ENCODE assay signal across 8 cellular contexts in genomic region chr18:32771169-32771751, GRCh38. TPM values are rescaled to one million over a fixed set of nuclear protein-coding genes. Genes with fewer than 3 reads are reported as not detected.
DNase-seq lines count a peak whose midpoint lies in the region; ATAC-seq and TF ChIP-seq lines count a peak whose summit lies in the region.

No MANE protein-coding gene starts in this region.

- DNase-seq in A673 (ENCODE audit: low spot score) (peak; percentile 59), HuH-7 (ENCODE audit: low spot score) (peak; percentile 38), astrocyte of the cerebellum (ENCODE audit: low read depth) (no peak), lung (ENCODE audit: low spot score) (no peak), upper lobe of left lung (no peak), erythroblast (lab: John Stamatoyannopoulos, UW) (no peak)

- CTCF ChIA-PET in A673 (lab: Charles Lee) = no interaction called here

- H3K4me1 ChIP-seq in A673 (ENCODE audit: insufficient read depth, low read length, poor library complexity, severe bottlenecking) = no peaks in the 10 kb centered on the region
- peaks cover 0 to 14% of the 10 kb centered on the region in 2 donors for H3K4me1 ChIP-seq in lung (ENCODE audit: control insufficient read depth in 2 of 2, insufficient read depth in 2 of 2, low read length in 2 of 2)
- H3K4me1 ChIP-seq in upper lobe of left lung = peaks cover 10 to 31% (median 21%) of the 10 kb centered on the region in 4 donors

- H3K27me3 ChIP-seq in A673 (replicated peaks; ENCODE audit: insufficient read depth, low read depth, low read length, poor library complexity) (peaks cover 28% of the 10 kb centered on the region), lung (ENCODE audit: control insufficient read depth, insufficient read depth) (no peaks in the 10 kb centered on the region), upper lobe of left lung (peaks cover 0 to 31% (median 22%) of the 10 kb centered on the region in 4 donors)

- TF ChIP-seq CTCF in A673 (conservative IDR thresholded peaks at IDR 0.05; ENCODE audit: low read depth, low read length) (0 out of 2 replicates have a peak, but pooled peaks have one; percentile 11), astrocyte of the cerebellum (IDR thresholded peaks at IDR 0.05; ENCODE audit: low read depth, low read length, missing control alignments) (no peak), lung (IDR thresholded peaks at IDR 0.05; ENCODE audit: control extremely low read depth, extremely low read depth) (no peak), upper lobe of left lung (IDR thresholded peaks at IDR 0.05) (no peak)

- no peak overlapping the region for H3K27ac ChIP-seq in A673 (ENCODE audit: low read depth, low read length, poor library complexity, severe bottlenecking)
- H3K27ac ChIP-seq in lung (ENCODE audit: low read depth in 1 of 2, low read length in 1 of 2) = no peak overlapping the region
- H3K27ac ChIP-seq in upper lobe of left lung = no peak overlapping the region

- BruUV-seq in A673 (replicated peaks; lab: Mats Ljungman, UMichigan) = no TSS peak

- in situ Hi-C loops in astrocyte of the cerebellum (cut with HindIII; ENCODE audit: low sequenced_read_pairs) = no loop called here

- no peak for TF ChIP-seq POLR2A in upper lobe of left lung (IDR thresholded peaks at IDR 0.05)
- no peak for TF ChIP-seq POLR2A in erythroblast (IDR thresholded peaks at IDR 0.05; ENCODE audit: low read length)

- POLR2A ChIA-PET in A673 (lab: Charles Lee; ENCODE audit: low non-redundant PET) = no interaction called here

- ATAC-seq in lung (ENCODE audit: insufficient read depth, low FRiP score) (peak; percentile 32), upper lobe of left lung (ENCODE audit: low FRiP score in 2 of 2) (peak in 1 of 2 donors; percentile 40), HG03039 (IDR thresholded peaks at IDR 0.05; ENCODE audit: unreplicated experiment) (no peak), GM21447 (IDR thresholded peaks at IDR 0.05; ENCODE audit: unreplicated experiment) (no peak)

- H3K9me3 ChIP-seq in A673 (ENCODE audit: low read depth, low read length, poor library complexity, severe bottlenecking) = no peaks in the 10 kb centered on the region
- H3K9me3 ChIP-seq in lung (ENCODE audit: control insufficient read depth in 2 of 2, insufficient read depth in 1 of 2, low read length in 1 of 2) = peaks cover 0 to 4% of the 10 kb centered on the region in 2 donors
- H3K9me3 ChIP-seq in upper lobe of left lung = no peaks in the 10 kb centered on the region

- H3K36me3 ChIP-seq in A673 (ENCODE audit: insufficient read depth, low read length, poor library complexity, severe bottlenecking) (no peaks in the 10 kb centered on the region), lung (ENCODE audit: control insufficient read depth in 2 of 2, insufficient read depth in 2 of 2, low read length in 2 of 2) (no peaks in the 10 kb centered on the region), upper lobe of left lung (no peaks in the 10 kb centered on the region)

- intact Hi-C loops in A673 (cut with micrococcal nuclease; ENCODE audit: unreplicated experiment) = no loop called here

- TF ChIP-seq EP300 in upper lobe of left lung (IDR thresholded peaks at IDR 0.05) = no peak

- peak overlapping the region; percentile 44 for H3K4me3 ChIP-seq in A673 (ENCODE audit: low read depth, low read length, poor library complexity, severe bottlenecking)
- H3K4me3 ChIP-seq in astrocyte of the cerebellum (ENCODE audit: low read depth, low read length) = peak overlapping the region; percentile 50
- peak overlapping the region; percentile 27 for H3K4me3 ChIP-seq in lung
- peak overlapping the region in 3 of 4 donors; percentile 23 to 47 (median 39) for H3K4me3 ChIP-seq in upper lobe of left lung

- 1 to 3% methylated on average over 34 to 37 of the region's 37 CpGs for WGBS in lung, 2 donors
- WGBS in upper lobe of left lung, 2 donors = 2% methylated on average over 19 to 37 of the region's 37 CpGs

RNA-seq across cellular contexts. Expression of gene KLHL14, which starts 1.6 kb away (rescaled TPM):
- total RNA-seq in A673 (2021) = 1.3 and 2.3 TPM in 2 replicates
- total RNA-seq in lung = 1 to 10 TPM in 1 of 2 donors, under 1 TPM in 1; 0.31 to 2.2 TPM
- under 1 TPM; 0.16 to 0.21 TPM for polyA plus RNA-seq in lung
- total RNA-seq in upper lobe of left lung = under 1 TPM in 3 of 6 donors, not detected in 3; 0.20 to 0.49 (median 0.44) TPM

Comparison
In these comparisons a context has a peak if more than half of its experiments do, and no peak if none do; other contexts are left out.
1. DNase-seq: peak in A673 (single experiment) and HuH-7 (single experiment); none in astrocyte of the cerebellum (single experiment), lung (single experiment), upper lobe of left lung (0 of 2) and erythroblast (0 of 2).
2. Peak in every context shown above with its lines, with median percentiles within 50 percentile points of each other: H3K4me3 ChIP-seq.